Comparison of ENCODE assay signal across 8 cellular contexts in the genomic region with DNA sequence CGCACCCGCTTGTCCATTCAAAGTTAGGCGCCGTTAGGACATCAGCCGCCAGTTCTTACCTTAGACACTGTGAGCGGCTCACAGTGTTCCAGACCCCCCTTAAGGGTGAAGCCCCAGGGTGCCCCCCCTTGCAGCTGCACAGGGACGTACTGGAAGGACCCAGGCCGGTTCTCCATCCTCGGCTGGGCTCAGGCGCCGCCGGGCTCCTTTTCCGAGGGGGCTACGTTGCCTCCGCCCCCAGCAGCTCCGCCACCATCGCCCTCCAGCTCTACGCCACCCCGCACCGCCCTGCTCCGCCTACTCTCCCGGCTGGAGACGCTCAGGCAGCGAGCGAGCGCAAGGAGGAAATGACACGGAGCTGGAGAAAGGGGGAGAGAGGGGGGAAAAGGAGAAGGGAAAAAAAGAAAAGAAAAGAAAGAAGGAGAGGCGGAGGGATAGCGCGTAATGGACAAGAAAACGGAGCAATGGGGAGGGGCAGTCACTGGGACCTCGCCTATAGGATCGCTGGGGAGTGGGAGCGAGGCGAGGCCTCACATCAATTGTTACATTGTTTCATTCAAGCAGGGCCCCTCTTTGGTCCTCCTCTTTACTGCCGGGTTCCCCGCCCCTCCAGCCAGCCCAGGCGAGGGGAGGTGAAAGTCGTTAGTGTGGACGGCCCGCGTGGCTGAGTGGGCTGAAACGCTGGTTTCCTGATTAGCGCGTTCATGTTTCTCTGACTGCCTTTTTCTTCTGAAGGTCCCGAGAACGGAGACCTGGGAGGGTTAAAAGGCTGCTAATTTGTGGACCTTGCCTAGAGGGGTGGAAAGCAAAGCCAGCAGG. TPM values are rescaled to one million over a fixed set of nuclear protein-coding genes. Genes with fewer than 3 reads are reported as not detected.
A peak's percentile ranks its signal among the peaks of the same experiment; 100 is the strongest.
DNase-seq lines count a peak whose midpoint lies in the region; ATAC-seq and TF ChIP-seq lines count a peak whose summit lies in the region.

A gene with protein sequence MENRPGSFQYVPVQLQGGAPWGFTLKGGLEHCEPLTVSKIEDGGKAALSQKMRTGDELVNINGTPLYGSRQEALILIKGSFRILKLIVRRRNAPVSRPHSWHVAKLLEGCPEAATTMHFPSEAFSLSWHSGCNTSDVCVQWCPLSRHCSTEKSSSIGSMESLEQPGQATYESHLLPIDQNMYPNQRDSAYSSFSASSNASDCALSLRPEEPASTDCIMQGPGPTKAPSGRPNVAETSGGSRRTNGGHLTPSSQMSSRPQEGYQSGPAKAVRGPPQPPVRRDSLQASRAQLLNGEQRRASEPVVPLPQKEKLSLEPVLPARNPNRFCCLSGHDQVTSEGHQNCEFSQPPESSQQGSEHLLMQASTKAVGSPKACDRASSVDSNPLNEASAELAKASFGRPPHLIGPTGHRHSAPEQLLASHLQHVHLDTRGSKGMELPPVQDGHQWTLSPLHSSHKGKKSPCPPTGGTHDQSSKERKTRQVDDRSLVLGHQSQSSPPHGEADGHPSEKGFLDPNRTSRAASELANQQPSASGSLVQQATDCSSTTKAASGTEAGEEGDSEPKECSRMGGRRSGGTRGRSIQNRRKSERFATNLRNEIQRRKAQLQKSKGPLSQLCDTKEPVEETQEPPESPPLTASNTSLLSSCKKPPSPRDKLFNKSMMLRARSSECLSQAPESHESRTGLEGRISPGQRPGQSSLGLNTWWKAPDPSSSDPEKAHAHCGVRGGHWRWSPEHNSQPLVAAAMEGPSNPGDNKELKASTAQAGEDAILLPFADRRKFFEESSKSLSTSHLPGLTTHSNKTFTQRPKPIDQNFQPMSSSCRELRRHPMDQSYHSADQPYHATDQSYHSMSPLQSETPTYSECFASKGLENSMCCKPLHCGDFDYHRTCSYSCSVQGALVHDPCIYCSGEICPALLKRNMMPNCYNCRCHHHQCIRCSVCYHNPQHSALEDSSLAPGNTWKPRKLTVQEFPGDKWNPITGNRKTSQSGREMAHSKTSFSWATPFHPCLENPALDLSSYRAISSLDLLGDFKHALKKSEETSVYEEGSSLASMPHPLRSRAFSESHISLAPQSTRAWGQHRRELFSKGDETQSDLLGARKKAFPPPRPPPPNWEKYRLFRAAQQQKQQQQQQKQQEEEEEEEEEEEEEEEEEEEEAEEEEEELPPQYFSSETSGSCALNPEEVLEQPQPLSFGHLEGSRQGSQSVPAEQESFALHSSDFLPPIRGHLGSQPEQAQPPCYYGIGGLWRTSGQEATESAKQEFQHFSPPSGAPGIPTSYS (N-terminal part only) (minus strand): TSS at position 352 of the 819 bp plus-strand sequence. CDS start 176 bp downstream, at position 176.

- H3K4me1 ChIP-seq in gastroesophageal sphincter, result peaks cover 0 to 6% (median 0%) of the 10 kb centered on the region in 3 donors

- WGBS in gastroesophageal sphincter (ENCODE audit: low coverage in 1 of 2), 2 donors, result 0% methylated on average over 3 of the region's 47 CpGs; no CpG with 5 or more reads in 1 of the 2 donors

- H3K36me3 Mint-ChIP-seq in nephron (ENCODE audit: low read depth), result peaks cover 6% of the 10 kb centered on the region
- no peaks in the 10 kb centered on the region for H3K36me3 Mint-ChIP-seq in stimulated activated naive B cell treated with anti-CD40 and anti-IgM and Interleukin-4, amounts not matched to agents 10 μg/mL and 1 μg/mL and 100 μg/mL, for 72 hours
- H3K36me3 Mint-ChIP-seq in activated CD4-positive, alpha-beta memory T cell treated with anti-CD3 and anti-CD28 coated beads, Interleukin-2, amount 10 ng/mL, durations not matched to agents 7 days and 5 days (ENCODE audit: low read depth), result no peaks in the 10 kb centered on the region

- peak within 1 kb of the TSS; percentile 58 to 93 for H3K4me3 ChIP-seq in gastroesophageal sphincter

- no peaks in the 10 kb centered on the region for H3K9me3 ChIP-seq in gastroesophageal sphincter

- no peak for TF ChIP-seq POLR2A in gastroesophageal sphincter (IDR thresholded peaks at IDR 0.05)

- CTCF ChIA-PET in activated CD4-positive, alpha-beta memory T cell treated with anti-CD3 and anti-CD28 coated beads, Interleukin-2, amount 10 ng/mL, durations not matched to agents 7 days and 5 days (lab: Charles Lee), result interaction anchor here (0.6 kb wide), 1 partner anchor 179 kb away, joined by 3 read pairs; no protein-coding TSS in a partner anchor

- H3K36me3 ChIP-seq in gastroesophageal sphincter, result no peaks in the 10 kb centered on the region

- no peak for TF ChIP-seq EP300 in gastroesophageal sphincter (IDR thresholded peaks at IDR 0.05)

- H3K27ac ChIP-seq in gastroesophageal sphincter, result peak within 1 kb of the TSS in 3 of 4 donors; percentile 66 to 73 (median 70)

- H3K4me3 Mint-ChIP-seq in nephron, result peak within 1 kb of the TSS; percentile 90 to 95 (median 91)
- peak within 1 kb of the TSS in 1 of 2 donors; percentile 64 for H3K4me3 Mint-ChIP-seq in stimulated activated naive B cell treated with anti-CD40 and anti-IgM and Interleukin-4, amounts not matched to agents 10 μg/mL and 1 μg/mL and 100 μg/mL, for 72 hours
- H3K4me3 Mint-ChIP-seq in activated CD4-positive, alpha-beta memory T cell treated with anti-CD3 and anti-CD28 coated beads, Interleukin-2, amount 10 ng/mL, durations not matched to agents 7 days and 5 days, result no peak within 1 kb of the TSS

- ATAC-seq in gastroesophageal sphincter, result peak; percentile 81
- no peak for ATAC-seq in stimulated activated naive B cell treated with anti-CD40 and anti-IgM and Interleukin-4, amounts not matched to agents 10 μg/mL and 1 μg/mL and 100 μg/mL, for 72 hours (replicated peaks)
- ATAC-seq in HG03159 (IDR thresholded peaks at IDR 0.05; ENCODE audit: unreplicated experiment), result no peak
- ATAC-seq in GM21737 (IDR thresholded peaks at IDR 0.05; ENCODE audit: unreplicated experiment), result no peak

- H3K4me1 Mint-ChIP-seq in nephron, result peaks cover 7% of the 10 kb centered on the region
- peaks cover 6 to 7% of the 10 kb centered on the region in 2 donors for H3K4me1 Mint-ChIP-seq in stimulated activated naive B cell treated with anti-CD40 and anti-IgM and Interleukin-4, amounts not matched to agents 10 μg/mL and 1 μg/mL and 100 μg/mL, for 72 hours
- H3K4me1 Mint-ChIP-seq in activated CD4-positive, alpha-beta memory T cell treated with anti-CD3 and anti-CD28 coated beads, Interleukin-2, amount 10 ng/mL, durations not matched to agents 7 days and 5 days, result no peaks in the 10 kb centered on the region

- no peaks in the 10 kb centered on the region for H3K27me3 Mint-ChIP-seq in nephron (ENCODE audit: low read depth)
- peaks cover 35 to 40% of the 10 kb centered on the region in 2 donors for H3K27me3 Mint-ChIP-seq in stimulated activated naive B cell treated with anti-CD40 and anti-IgM and Interleukin-4, amounts not matched to agents 10 μg/mL and 1 μg/mL and 100 μg/mL, for 72 hours
- H3K27me3 Mint-ChIP-seq in activated CD4-positive, alpha-beta memory T cell treated with anti-CD3 and anti-CD28 coated beads, Interleukin-2, amount 10 ng/mL, durations not matched to agents 7 days and 5 days, result peaks cover 36% of the 10 kb centered on the region

- POLR2A ChIA-PET in activated CD4-positive, alpha-beta memory T cell treated with anti-CD3 and anti-CD28 coated beads, Interleukin-2, amount 10 ng/mL, durations not matched to agents 7 days and 5 days (lab: Charles Lee), result no interaction called here

- H3K27me3 ChIP-seq in gastroesophageal sphincter, result no peaks in the 10 kb centered on the region

- peak within 1 kb of the TSS; percentile 94 to 95 (median 94) for H3K27ac Mint-ChIP-seq in nephron
- no peak within 1 kb of the TSS for H3K27ac Mint-ChIP-seq in stimulated activated naive B cell treated with anti-CD40 and anti-IgM and Interleukin-4, amounts not matched to agents 10 μg/mL and 1 μg/mL and 100 μg/mL, for 72 hours
- H3K27ac Mint-ChIP-seq in activated CD4-positive, alpha-beta memory T cell treated with anti-CD3 and anti-CD28 coated beads, Interleukin-2, amount 10 ng/mL, durations not matched to agents 7 days and 5 days, result no peak within 1 kb of the TSS

- DNase-seq in C1 segment of cervical spinal cord (lab: John Stamatoyannopoulos, UW), result peak in 11 of 14 donors; percentile 21 to 74 (median 54)
- DNase-seq in SK-N-DZ (ENCODE audit: low spot score), result peak; percentile 1
- DNase-seq in stimulated activated naive B cell treated with anti-CD40 and anti-IgM and Interleukin-4, amounts not matched to agents 10 μg/mL and 1 μg/mL and 100 μg/mL, for 72 hours, result no peak
- no peak for DNase-seq in activated CD4-positive, alpha-beta memory T cell treated with anti-CD3 and anti-CD28 coated beads, Interleukin-2, amount 10 ng/mL, durations not matched to agents 7 days and 5 days

- TF ChIP-seq CTCF in gastroesophageal sphincter (IDR thresholded peaks at IDR 0.05) (no peak), nephron (IDR thresholded peaks at IDR 0.05; ENCODE audit: unreplicated experiment in 3 of 3) (no peak)

- H3K9me3 Mint-ChIP-seq in nephron, result peaks cover 4% of the 10 kb centered on the region
- no peaks in the 10 kb centered on the region for H3K9me3 Mint-ChIP-seq in stimulated activated naive B cell treated with anti-CD40 and anti-IgM and Interleukin-4, amounts not matched to agents 10 μg/mL and 1 μg/mL and 100 μg/mL, for 72 hours
- H3K9me3 Mint-ChIP-seq in activated CD4-positive, alpha-beta memory T cell treated with anti-CD3 and anti-CD28 coated beads, Interleukin-2, amount 10 ng/mL, durations not matched to agents 7 days and 5 days, result no peaks in the 10 kb centered on the region

RNA-seq across cellular contexts. Expression of the gene that starts here (rescaled TPM):
- polyA plus RNA-seq in SK-N-DZ (2014; cell fraction: cytosol; rRNA removed), result not detected in 2 replicates
- not detected in 2 replicates for polyA plus RNA-seq in SK-N-DZ (2014; cell fraction: nucleus; rRNA removed)
- total RNA-seq in gastroesophageal sphincter, result 10 to 100 TPM in 3 of 4 donors, 1 to 10 TPM in 1; 8.6 to 15.1 (median 10.8) TPM
- total RNA-seq in activated CD4-positive, alpha-beta memory T cell treated with anti-CD3 and anti-CD28 coated beads, Interleukin-2, amount 10 ng/mL, durations not matched to agents 7 days and 5 days, result not detected

Comparison
In these comparisons a context has a peak if more than half of its experiments do, and no peak if none do; other contexts are left out.
1. RNA of the gene that starts here (total RNA-seq): 8.6 to 15.1 TPM in gastroesophageal sphincter; not detected in activated CD4-positive, alpha-beta memory T cell treated with anti-CD3 and anti-CD28 coated beads, Interleukin-2, amount 10 ng/mL, durations not matched to agents 7 days and 5 days; every median in the first group is over 4 times any median in the second.
2. DNase-seq: peak in C1 segment of cervical spinal cord (11 of 14) and SK-N-DZ (single experiment); none in stimulated activated naive B cell treated with anti-CD40 and anti-IgM and Interleukin-4, amounts not matched to agents 10 μg/mL and 1 μg/mL and 100 μg/mL, for 72 hours (single experiment) and activated CD4-positive, alpha-beta memory T cell treated with anti-CD3 and anti-CD28 coated beads, Interleukin-2, amount 10 ng/mL, durations not matched to agents 7 days and 5 days (single experiment).
3. H3K27ac Mint-ChIP-seq: peak in nephron (3 of 3); none in stimulated activated naive B cell treated with anti-CD40 and anti-IgM and Interleukin-4, amounts not matched to agents 10 μg/mL and 1 μg/mL and 100 μg/mL, for 72 hours (single experiment) and activated CD4-positive, alpha-beta memory T cell treated with anti-CD3 and anti-CD28 coated beads, Interleukin-2, amount 10 ng/mL, durations not matched to agents 7 days and 5 days (single experiment).